Comparison of ENCODE assay signal across 1 cellular context in genomic region chr1:3712573-3713535, GRCh38.
TF ChIP-seq lines count a peak whose summit lies in the region.

No MANE protein-coding gene starts in this region.

TF ChIP-seq in K562, 482 proteins besides CTCF, POLR2A, EP300 and RAD21:
- TF ChIP-seq SETDB1 (IDR thresholded peaks at IDR 0.05; ENCODE audit: low read length) (no peak), ESRRA (IDR thresholded peaks at IDR 0.05; ENCODE audit: borderline replicate concordance, low read depth) (peak; percentile 87), ATF6 (CRISPR knock-in tag; IDR thresholded peaks at IDR 0.05) (no peak)
